In genomic region chr13:77503398-77503797, GRCh38 we compare ENCODE assay signal across 1 cellular context.
TF ChIP-seq lines count a peak whose summit lies in the region.

No MANE protein-coding gene starts in this region.

TF ChIP-seq in GM23338, 12 proteins besides CTCF, POLR2A, EP300 and RAD21 (continued from another document):
- TF ChIP-seq, protein P1, sequence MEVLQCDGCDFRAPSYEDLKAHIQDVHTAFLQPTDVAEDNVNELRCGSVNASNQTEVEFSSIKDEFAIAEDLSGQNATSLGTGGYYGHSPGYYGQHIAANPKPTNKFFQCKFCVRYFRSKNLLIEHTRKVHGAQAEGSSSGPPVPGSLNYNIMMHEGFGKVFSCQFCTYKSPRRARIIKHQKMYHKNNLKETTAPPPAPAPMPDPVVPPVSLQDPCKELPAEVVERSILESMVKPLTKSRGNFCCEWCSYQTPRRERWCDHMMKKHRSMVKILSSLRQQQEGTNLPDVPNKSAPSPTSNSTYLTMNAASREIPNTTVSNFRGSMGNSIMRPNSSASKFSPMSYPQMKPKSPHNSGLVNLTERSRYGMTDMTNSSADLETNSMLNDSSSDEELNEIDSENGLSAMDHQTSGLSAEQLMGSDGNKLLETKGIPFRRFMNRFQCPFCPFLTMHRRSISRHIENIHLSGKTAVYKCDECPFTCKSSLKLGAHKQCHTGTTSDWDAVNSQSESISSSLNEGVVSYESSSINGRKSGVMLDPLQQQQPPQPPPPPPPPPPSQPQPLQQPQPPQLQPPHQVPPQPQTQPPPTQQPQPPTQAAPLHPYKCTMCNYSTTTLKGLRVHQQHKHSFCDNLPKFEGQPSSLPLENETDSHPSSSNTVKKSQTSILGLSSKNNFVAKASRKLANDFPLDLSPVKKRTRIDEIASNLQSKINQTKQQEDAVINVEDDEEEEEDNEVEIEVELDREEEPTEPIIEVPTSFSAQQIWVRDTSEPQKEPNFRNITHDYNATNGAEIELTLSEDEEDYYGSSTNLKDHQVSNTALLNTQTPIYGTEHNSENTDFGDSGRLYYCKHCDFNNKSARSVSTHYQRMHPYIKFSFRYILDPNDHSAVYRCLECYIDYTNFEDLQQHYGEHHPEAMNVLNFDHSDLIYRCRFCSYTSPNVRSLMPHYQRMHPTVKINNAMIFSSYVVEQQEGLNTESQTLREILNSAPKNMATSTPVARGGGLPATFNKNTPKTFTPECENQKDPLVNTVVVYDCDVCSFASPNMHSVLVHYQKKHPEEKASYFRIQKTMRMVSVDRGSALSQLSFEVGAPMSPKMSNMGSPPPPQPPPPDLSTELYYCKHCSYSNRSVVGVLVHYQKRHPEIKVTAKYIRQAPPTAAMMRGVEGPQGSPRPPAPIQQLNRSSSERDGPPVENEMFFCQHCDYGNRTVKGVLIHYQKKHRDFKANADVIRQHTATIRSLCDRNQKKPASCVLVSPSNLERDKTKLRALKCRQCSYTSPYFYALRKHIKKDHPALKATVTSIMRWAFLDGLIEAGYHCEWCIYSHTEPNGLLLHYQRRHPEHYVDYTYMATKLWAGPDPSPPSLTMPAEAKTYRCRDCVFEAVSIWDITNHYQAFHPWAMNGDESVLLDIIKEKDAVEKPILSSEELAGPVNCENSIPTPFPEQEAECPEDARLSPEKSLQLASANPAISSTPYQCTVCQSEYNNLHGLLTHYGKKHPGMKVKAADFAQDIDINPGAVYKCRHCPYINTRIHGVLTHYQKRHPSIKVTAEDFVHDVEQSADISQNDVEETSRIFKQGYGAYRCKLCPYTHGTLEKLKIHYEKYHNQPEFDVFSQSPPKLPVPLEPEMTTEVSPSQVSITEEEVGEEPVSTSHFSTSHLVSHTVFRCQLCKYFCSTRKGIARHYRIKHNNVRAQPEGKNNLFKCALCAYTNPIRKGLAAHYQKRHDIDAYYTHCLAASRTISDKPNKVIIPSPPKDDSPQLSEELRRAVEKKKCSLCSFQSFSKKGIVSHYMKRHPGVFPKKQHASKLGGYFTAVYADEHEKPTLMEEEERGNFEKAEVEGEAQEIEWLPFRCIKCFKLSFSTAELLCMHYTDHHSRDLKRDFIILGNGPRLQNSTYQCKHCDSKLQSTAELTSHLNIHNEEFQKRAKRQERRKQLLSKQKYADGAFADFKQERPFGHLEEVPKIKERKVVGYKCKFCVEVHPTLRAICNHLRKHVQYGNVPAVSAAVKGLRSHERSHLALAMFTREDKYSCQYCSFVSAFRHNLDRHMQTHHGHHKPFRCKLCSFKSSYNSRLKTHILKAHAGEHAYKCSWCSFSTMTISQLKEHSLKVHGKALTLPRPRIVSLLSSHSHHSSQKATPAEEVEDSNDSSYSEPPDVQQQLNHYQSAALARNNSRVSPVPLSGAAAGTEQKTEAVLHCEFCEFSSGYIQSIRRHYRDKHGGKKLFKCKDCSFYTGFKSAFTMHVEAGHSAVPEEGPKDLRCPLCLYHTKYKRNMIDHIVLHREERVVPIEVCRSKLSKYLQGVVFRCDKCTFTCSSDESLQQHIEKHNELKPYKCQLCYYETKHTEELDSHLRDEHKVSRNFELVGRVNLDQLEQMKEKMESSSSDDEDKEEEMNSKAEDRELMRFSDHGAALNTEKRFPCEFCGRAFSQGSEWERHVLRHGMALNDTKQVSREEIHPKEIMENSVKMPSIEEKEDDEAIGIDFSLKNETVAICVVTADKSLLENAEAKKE (CRISPR knock-in tag; IDR thresholded peaks at IDR 0.05), result no peak
- TF ChIP-seq EZH2phosphoT487 (IDR thresholded peaks at IDR 0.05; ENCODE audit: unreplicated experiment) (no peak), ZNF114 (CRISPR knock-in tag; IDR thresholded peaks at IDR 0.05) (no peak), JUNB (IDR thresholded peaks at IDR 0.05; ENCODE audit: unreplicated experiment) (no peak), ETS1 (IDR thresholded peaks at IDR 0.05) (no peak), STAT1 (IDR thresholded peaks at IDR 0.05; ENCODE audit: unreplicated experiment) (no peak), POLR2AphosphoS5 (IDR thresholded peaks at IDR 0.05; ENCODE audit: low read depth) (no peak), REST (IDR thresholded peaks at IDR 0.05; ENCODE audit: unreplicated experiment) (no peak), CREB1 (CRISPR knock-in tag; IDR thresholded peaks at IDR 0.05; ENCODE audit: low read depth) (no peak)
